In the genomic region with DNA sequence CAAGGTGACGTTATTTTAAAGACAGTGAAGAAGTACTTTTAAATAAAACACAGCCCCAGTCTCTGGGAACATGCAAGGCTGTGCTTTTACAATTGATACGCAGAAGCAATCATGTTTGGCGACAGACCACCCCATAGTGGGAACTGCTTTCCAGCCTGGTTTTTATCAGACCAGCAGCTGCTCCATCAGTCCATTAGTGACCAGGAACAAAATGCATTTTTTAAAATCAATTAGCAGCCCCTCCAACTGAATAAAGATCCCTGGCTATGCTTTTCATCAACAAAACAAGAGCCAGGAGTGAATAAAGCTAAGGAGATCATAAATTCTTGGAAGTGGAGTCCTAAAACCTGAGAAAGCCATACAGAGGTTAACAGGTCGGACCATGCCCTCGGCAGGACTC, we compare ENCODE assay signal across 33 cellular contexts.
"Had no signal": no experiment of that assay in that cellular context is flagged by ENCODE, and none has a peak within 500 bp of the region (broad histone marks: within the 10 kb centered on the region; RNA-seq: fewer than 3 reads in every experiment).

No MANE protein-coding gene starts in this region.

- H3K9me3 Mint-ChIP-seq: activated naive CD4-positive, alpha-beta T cell treated with anti-CD3 and anti-CD28 coated beads, Interleukin-2, amount 10 ng/mL, durations not matched to agents 7 days and 5 days had no signal

- H3K36me3 Mint-ChIP-seq: activated CD4-positive, alpha-beta memory T cell treated with anti-CD3 and anti-CD28 coated beads for 36 hours; activated naive CD4-positive, alpha-beta T cell treated with anti-CD3 and anti-CD28 coated beads, Interleukin-2, amount 10 ng/mL, durations not matched to agents 7 days and 5 days; activated naive CD8-positive, alpha-beta T cell; brain had no signal

- H3K9me3 ChIP-seq: SJCRH30 had no signal

- H3K4me1 Mint-ChIP-seq: activated B cell treated with CpG ODN at 0.5 μM for 24 hours; activated naive CD4-positive, alpha-beta T cell treated with anti-CD3 and anti-CD28 coated beads, Interleukin-2, amount 10 ng/mL, durations not matched to agents 7 days and 5 days; activated naive CD8-positive, alpha-beta T cell treated with anti-CD3 and anti-CD28 coated beads, Interleukin-2, amount 50 U/mL, for 24 hours had no signal

- DNase-seq: activated B cell treated with CpG ODN at 0.5 μM for 24 hours; activated CD4-positive, alpha-beta memory T cell treated with anti-CD3 and anti-CD28 coated beads for 36 hours; activated CD4-positive, alpha-beta T cell treated with anti-CD3 and anti-CD28 coated beads for 4 hours; activated CD4-positive, alpha-beta T cell treated with anti-CD3 and anti-CD28 coated beads, Interleukin-2, amount 50 U/mL, for 1 hour; activated CD4-positive, CD25-positive, alpha-beta regulatory T cell treated with anti-CD3 and anti-CD28 coated beads, Interleukin-2, amount 50 U/mL, for 72 hours; activated CD8-positive, alpha-beta memory T cell treated with anti-CD3 and anti-CD28 coated beads, Interleukin-2, amount 50 U/mL, for 4 hours; activated effector memory CD4-positive, alpha-beta T cell treated with Interleukin-2 at 50 U/mL for 16 hours; activated naive CD4-positive, alpha-beta T cell treated with anti-CD3 and anti-CD28 coated beads, Interleukin-2, amount 10 ng/mL, durations not matched to agents 7 days and 5 days; activated naive CD8-positive, alpha-beta T cell treated with anti-CD3 and anti-CD28 coated beads, Interleukin-2, amount 50 U/mL, for 24 hours; activated T-cell treated with anti-CD3 and anti-CD28 coated beads for 4 hours; activated T-cell treated with anti-CD3 and anti-CD28 coated beads, Interleukin-2, amount 50 U/mL, for 4 hours; anterior cingulate cortex; caudate nucleus; cerebellar nuclear complex; NCI-H1436 treated with DMSO at 0.1 percent for 48 hours; NCI-H1694 treated with DMSO at 0.1 percent for 48 hours; NCI-H2029 treated with DMSO at 0.1 percent for 48 hours; NCI-H2107; NCI-H2171; NCI-H446; NCI-H510A treated with DMSO at 0.1 percent for 48 hours; SHP77; SJCRH30; SW 1271; T-helper 1 cell; T-helper 2 cell; T-helper 9 cell had no signal

- FAIRE-seq: bronchial epithelial cell, K562 had no signal

- H3K4me3 Mint-ChIP-seq: activated B cell treated with CpG ODN at 0.5 μM for 24 hours; activated CD4-positive, alpha-beta memory T cell treated with anti-CD3 and anti-CD28 coated beads for 36 hours; activated naive CD4-positive, alpha-beta T cell treated with anti-CD3 and anti-CD28 coated beads, Interleukin-2, amount 10 ng/mL, durations not matched to agents 7 days and 5 days; activated naive CD8-positive, alpha-beta T cell; activated naive CD8-positive, alpha-beta T cell treated with anti-CD3 and anti-CD28 coated beads, Interleukin-2, amount 50 U/mL, for 24 hours; activated T-cell treated with anti-CD3 and anti-CD28 coated beads, Interleukin-2, amount 50 U/mL, for 4 hours; activated T-helper 1 cell treated with anti-CD3 and anti-CD28 coated beads, Interleukin-12 subunit alpha, Interleukin-12 subunit beta, Interleukin-2, Interleukin-4 antibody, amounts not matched to agents 30 ng/mL and 10 ng/mL and 1 ng/mL, durations not matched to agents 14 hours and 24 hours and 36 hours; brain had no signal

- H3K36me3 ChIP-seq: SJCRH30 had no signal

- H3K27ac ChIP-seq: SJCRH30, VCaP had no signal

- H3K4me3 ChIP-seq: K562, SJCRH30 had no signal

- H3K27me3 Mint-ChIP-seq: activated B cell treated with CpG ODN at 0.5 μM for 24 hours; activated CD4-positive, alpha-beta memory T cell treated with anti-CD3 and anti-CD28 coated beads for 36 hours; activated naive CD4-positive, alpha-beta T cell treated with anti-CD3 and anti-CD28 coated beads, Interleukin-2, amount 10 ng/mL, durations not matched to agents 7 days and 5 days; activated naive CD8-positive, alpha-beta T cell; activated naive CD8-positive, alpha-beta T cell treated with anti-CD3 and anti-CD28 coated beads, Interleukin-2, amount 50 U/mL, for 24 hours; brain had no signal

- H3K27me3 ChIP-seq: SJCRH30 had no signal

- H3K27ac Mint-ChIP-seq: activated B cell treated with CpG ODN at 0.5 μM for 24 hours; activated CD4-positive, alpha-beta memory T cell treated with anti-CD3 and anti-CD28 coated beads for 36 hours; activated naive CD4-positive, alpha-beta T cell treated with anti-CD3 and anti-CD28 coated beads, Interleukin-2, amount 10 ng/mL, durations not matched to agents 7 days and 5 days; activated naive CD8-positive, alpha-beta T cell; activated naive CD8-positive, alpha-beta T cell treated with anti-CD3 and anti-CD28 coated beads, Interleukin-2, amount 50 U/mL, for 24 hours; activated T-helper 1 cell treated with anti-CD3 and anti-CD28 coated beads, Interleukin-12 subunit alpha, Interleukin-12 subunit beta, Interleukin-2, Interleukin-4 antibody, amounts not matched to agents 30 ng/mL and 10 ng/mL and 1 ng/mL, durations not matched to agents 14 hours and 24 hours and 36 hours had no signal
